In the genomic region with DNA sequence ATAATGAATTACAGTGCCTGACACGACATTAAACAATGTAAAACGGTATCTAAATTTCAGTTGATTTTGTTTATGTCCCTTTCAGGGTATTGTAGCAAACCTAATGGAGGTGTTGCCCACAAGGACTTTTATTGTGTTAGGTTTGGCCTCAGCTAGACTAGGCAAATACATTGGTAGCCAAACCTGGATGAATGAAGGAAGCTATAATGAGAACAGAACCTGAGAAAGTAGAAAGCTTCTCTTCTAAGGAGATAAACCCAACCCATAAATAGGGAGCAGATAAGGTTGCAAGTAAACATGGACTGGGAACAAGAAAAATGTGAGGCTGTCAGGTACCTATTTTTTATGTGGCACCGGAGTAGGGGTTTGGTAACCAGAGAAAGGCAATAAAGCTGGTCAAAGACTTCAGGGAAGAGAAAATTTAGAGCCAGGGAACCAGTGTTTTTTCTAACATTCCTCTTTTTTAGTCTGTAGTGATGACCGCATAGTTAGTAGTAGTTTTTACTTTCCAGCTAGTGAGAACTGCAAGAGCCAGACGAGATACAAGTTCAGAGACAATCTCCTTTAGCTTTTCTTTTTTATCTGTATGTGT, we compare ENCODE assay signal across 16 cellular contexts. TPM values are rescaled to one million over a fixed set of nuclear protein-coding genes. Genes with fewer than 3 reads are reported as not detected.
DNase-seq lines count a peak whose midpoint lies in the region; ATAC-seq and TF ChIP-seq lines count a peak whose summit lies in the region.
"Had no signal": no experiment of that assay in that cellular context is flagged by ENCODE, and none has a peak within 500 bp of the region (broad histone marks: within the 10 kb centered on the region; RNA-seq: fewer than 3 reads in every experiment).

No MANE protein-coding gene starts in this region.

- POLR2A ChIA-PET in HEK293 (lab: Yijun Ruan, JAX): no interaction called here

- peaks cover 59% of the 10 kb centered on the region for H3K9me3 Mint-ChIP-seq in nephron progenitor cell
- H3K9me3 Mint-ChIP-seq: CD8-positive, alpha-beta T cell; IgD-negative memory B cell had no signal

- peak overlapping the region; percentile 100 for H3K27ac Mint-ChIP-seq in nephron progenitor cell
- H3K27ac Mint-ChIP-seq: CD14-positive monocyte; CD8-positive, alpha-beta T cell; IgD-negative memory B cell had no signal

- H3K36me3 ChIP-seq in HEK293 (ENCODE audit: control insufficient read depth in 2 of 2, insufficient read depth in 1 of 2, low read length in 2 of 2): peaks cover 0 to 11% of the 10 kb centered on the region in 2 experiments; a peak in 2 of 3 replicates

- peaks cover 74% of the 10 kb centered on the region for H3K36me3 Mint-ChIP-seq in nephron progenitor cell (ENCODE audit: low read depth)

- peak overlapping the region; percentile 68 for H3K4me3 Mint-ChIP-seq in nephron progenitor cell
- H3K4me3 Mint-ChIP-seq: CD14-positive monocyte; CD8-positive, alpha-beta T cell; IgD-negative memory B cell had no signal

- intact Hi-C loops in left colon (cut with DNase I, micrococcal nuclease): no loop called here

- H3K9me3 ChIP-seq in HEK293 (ENCODE audit: control insufficient read depth, insufficient read depth, low read depth, low read length): no peaks in the 10 kb centered on the region
- H3K9me3 ChIP-seq: A549 had no signal

- H3K27me3 Mint-ChIP-seq in nephron progenitor cell (ENCODE audit: low read depth, poor library complexity): peaks cover under 1% of the 10 kb centered on the region
- H3K27me3 Mint-ChIP-seq: IgD-negative memory B cell had no signal

- no peak overlapping the region for H3K4me3 ChIP-seq in HEK293 (ENCODE audit: low read depth, low read length)
- H3K4me3 ChIP-seq in LNCaP clone FGC (ENCODE audit: low read depth, low read length): no peak overlapping the region
- H3K4me3 ChIP-seq: A549 had no signal

- no peaks in the 10 kb centered on the region for H3K4me1 ChIP-seq in HEK293 (ENCODE audit: control insufficient read depth, insufficient read depth, low read length)
- H3K4me1 ChIP-seq: A549 had no signal

- TF ChIP-seq CTCF in HEK293 (tag by site-specific recombination; IDR thresholded peaks at IDR 0.05): no peak
- TF ChIP-seq CTCF in LNCaP clone FGC (IDR thresholded peaks at IDR 0.05; ENCODE audit: control insufficient read depth, extremely low read depth, insufficient read depth): no peak
- no peak for TF ChIP-seq CTCF in nephron progenitor cell (IDR thresholded peaks at IDR 0.05)
- no peak for TF ChIP-seq CTCF in GM13976 (IDR thresholded peaks at IDR 0.05; ENCODE audit: borderline replicate concordance, control extremely low read depth, extremely low read depth, insufficient read depth, missing control alignments)

- CTCF ChIA-PET in HEK293 (lab: Yijun Ruan, JAX): no interaction called here

- in situ Hi-C loops in GM13976 (cut with MboI; ENCODE audit: low sequenced_read_pairs, unreplicated experiment): no loop called here

- DNase-seq in LNCaP clone FGC (ENCODE audit: low read depth): peak; percentile 93
- DNase-seq in left colon: no peak
- DNase-seq in nephron progenitor cell: peak; percentile 20
- DNase-seq in HuH-7.5 (ENCODE audit: low spot score): no peak
- no peak for DNase-seq in GM13976 (ENCODE audit: low spot score)
- DNase-seq: CD8-positive, alpha-beta T cell; COR-L47; DMS153; DMS79 treated with DMSO at 0.1 percent for 48 hours; EL; HCEC 1CT had no signal

- peaks cover 49% of the 10 kb centered on the region for H3K4me1 Mint-ChIP-seq in nephron progenitor cell

- no peak overlapping the region for H3K27ac ChIP-seq in HEK293 (ENCODE audit: extremely low read depth, low read depth, low read length)
- H3K27ac ChIP-seq: A549 had no signal

- ATAC-seq in left colon: peak; percentile 23
- no peak for ATAC-seq in GM19397 (IDR thresholded peaks at IDR 0.05; ENCODE audit: unreplicated experiment)
- ATAC-seq: A549; CD8-positive, alpha-beta T cell had no signal

TF ChIP-seq in HEK293, 187 proteins besides CTCF, POLR2A, EP300 and RAD21 (continues in another document):
- TF ChIP-seq YY2 (tag by site-specific recombination; IDR thresholded peaks at IDR 0.05) (no peak), ZNF639 (tag by site-specific recombination; IDR thresholded peaks at IDR 0.05) (no peak), ZNF777 (tag by site-specific recombination; IDR thresholded peaks at IDR 0.05; ENCODE audit: borderline replicate concordance) (no peak), ZNF560 (tag by site-specific recombination; IDR thresholded peaks at IDR 0.05; ENCODE audit: borderline replicate concordance) (no peak), BCL11B (tag by site-specific recombination; IDR thresholded peaks at IDR 0.05; ENCODE audit: low read depth) (no peak), MYNN (tag by site-specific recombination; IDR thresholded peaks at IDR 0.05; ENCODE audit: borderline replicate concordance) (peak; percentile 51; the same call in 1 of the 2 replicates), ZNF76 (tag by site-specific recombination; IDR thresholded peaks at IDR 0.05; ENCODE audit: borderline replicate concordance, low read depth) (no peak), ZNF37A (tag by site-specific recombination; IDR thresholded peaks at IDR 0.05) (no peak), TCF7L2 (IDR thresholded peaks at IDR 0.05; ENCODE audit: borderline replicate concordance, low read depth, low read length) (no peak), ZBTB48 (tag by site-specific recombination; IDR thresholded peaks at IDR 0.05) (no peak), AEBP2 (tag by site-specific recombination; IDR thresholded peaks at IDR 0.05; ENCODE audit: borderline replicate concordance) (no peak), ZNF558 (tag by site-specific recombination; IDR thresholded peaks at IDR 0.05) (no peak), SP7 (tag by site-specific recombination; IDR thresholded peaks at IDR 0.05) (no peak), ZNF600 (tag by site-specific recombination; IDR thresholded peaks at IDR 0.05) (no peak), ZNF830 (tag by site-specific recombination; IDR thresholded peaks at IDR 0.05; ENCODE audit: low read depth) (no peak), ZNF2 (tag by site-specific recombination; IDR thresholded peaks at IDR 0.05) (no peak), ZNF843 (tag by site-specific recombination; IDR thresholded peaks at IDR 0.05) (no peak), ZSCAN23 (tag by site-specific recombination; IDR thresholded peaks at IDR 0.05) (no peak), ZBTB20 (tag by site-specific recombination; IDR thresholded peaks at IDR 0.05) (peak; percentile 51; the same call in 1 of the 2 replicates), HOXC10 (CRISPR knock-in tag; IDR thresholded peaks at IDR 0.05) (no peak), IKZF3 (tag by site-specific recombination; IDR thresholded peaks at IDR 0.05) (no peak), PRDM6 (tag by site-specific recombination; IDR thresholded peaks at IDR 0.05) (peak; percentile 76)
- TF ChIP-seq, protein P1, sequence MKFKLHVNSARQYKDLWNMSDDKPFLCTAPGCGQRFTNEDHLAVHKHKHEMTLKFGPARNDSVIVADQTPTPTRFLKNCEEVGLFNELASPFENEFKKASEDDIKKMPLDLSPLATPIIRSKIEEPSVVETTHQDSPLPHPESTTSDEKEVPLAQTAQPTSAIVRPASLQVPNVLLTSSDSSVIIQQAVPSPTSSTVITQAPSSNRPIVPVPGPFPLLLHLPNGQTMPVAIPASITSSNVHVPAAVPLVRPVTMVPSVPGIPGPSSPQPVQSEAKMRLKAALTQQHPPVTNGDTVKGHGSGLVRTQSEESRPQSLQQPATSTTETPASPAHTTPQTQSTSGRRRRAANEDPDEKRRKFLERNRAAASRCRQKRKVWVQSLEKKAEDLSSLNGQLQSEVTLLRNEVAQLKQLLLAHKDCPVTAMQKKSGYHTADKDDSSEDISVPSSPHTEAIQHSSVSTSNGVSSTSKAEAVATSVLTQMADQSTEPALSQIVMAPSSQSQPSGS (tag by site-specific recombination; IDR thresholded peaks at IDR 0.05; ENCODE audit: low read depth): no peak

RNA-seq across cellular contexts. Expression of gene ZNF654, which starts 25.0 kb away (rescaled TPM):
- total RNA-seq in left colon: 10 to 100 TPM; 14.3 to 17.6 TPM

RNA-seq across cellular contexts. Expression of gene CGGBP1, which starts 25.3 kb away (rescaled TPM):
- total RNA-seq in left colon: 10 to 100 TPM; 46.0 to 49.9 TPM

Comparison
In these comparisons a context has a peak if more than half of its experiments do, and no peak if none do; other contexts are left out.
1. DNase-seq: peak in LNCaP clone FGC (single experiment) and nephron progenitor cell (single experiment); none in left colon (0 of 2), HuH-7.5 (single experiment) and GM13976 (single experiment).